In genomic region chr22:36938886-36939285, GRCh38 we compare ENCODE assay signal across 24 cellular contexts. TPM values are rescaled to one million over a fixed set of nuclear protein-coding genes. Genes with fewer than 3 reads are reported as not detected.
"Had no signal": no experiment of that assay in that cellular context is flagged by ENCODE, and none has a peak within 500 bp of the region (broad histone marks: within the 10 kb centered on the region; RNA-seq: fewer than 3 reads in every experiment).

No MANE protein-coding gene starts in this region.

- H3K27ac ChIP-seq: adrenal gland, WERI-Rb-1 had no signal

- H3K9me3 Mint-ChIP-seq: activated CD8-positive, alpha-beta T cell treated with anti-CD3 and anti-CD28 coated beads for 36 hours; activated naive CD8-positive, alpha-beta T cell treated with anti-CD3 and anti-CD28 coated beads, Interleukin-2, amount 10 ng/mL, durations not matched to agents 7 days and 5 days; T-cell had no signal

- H3K4me3 ChIP-seq: adrenal gland had no signal

- H3K27ac Mint-ChIP-seq: activated CD8-positive, alpha-beta T cell treated with anti-CD3 and anti-CD28 coated beads for 36 hours; activated naive CD8-positive, alpha-beta T cell treated with anti-CD3 and anti-CD28 coated beads, Interleukin-2, amount 10 ng/mL, durations not matched to agents 7 days and 5 days; T-cell had no signal

- H3K36me3 Mint-ChIP-seq: activated naive CD8-positive, alpha-beta T cell treated with anti-CD3 and anti-CD28 coated beads, Interleukin-2, amount 10 ng/mL, durations not matched to agents 7 days and 5 days; T-cell had no signal

- H3K9me3 ChIP-seq: adrenal gland had no signal

- H3K36me3 ChIP-seq: adrenal gland, WERI-Rb-1 had no signal

- H3K27me3 ChIP-seq: adrenal gland had no signal

- H3K4me1 ChIP-seq: adrenal gland had no signal

- DNase-seq: activated CD4-positive, alpha-beta T cell treated with anti-CD3 and anti-CD28 coated beads for 4 hours; activated CD8-positive, alpha-beta T cell treated with anti-CD3 and anti-CD28 coated beads for 36 hours; activated naive CD4-positive, alpha-beta T cell treated with anti-CD3 and anti-CD28 coated beads, Interleukin-2, amount 50 U/mL, for 16 hours; activated naive CD8-positive, alpha-beta T cell treated with anti-CD3 and anti-CD28 coated beads, Interleukin-2, amount 10 ng/mL, durations not matched to agents 7 days and 5 days; activated T-cell treated with anti-CD3 and anti-CD28 coated beads for 4 hours; anterior cingulate cortex; caudate nucleus; Kasumi-1; KBM-7; NCI-H1048; NCI-H146; NCI-H2029; NCI-H2107; NCI-H2171 treated with DMSO at 0.1 percent for 48 hours; NCI-H345; NCI-H510A; NCI-H526 treated with DMSO at 0.1 percent for 48 hours; NCI-H82; SIG-M5; T-cell; T-helper 2 cell; WERI-Rb-1 had no signal

- H3K4me3 Mint-ChIP-seq: activated CD8-positive, alpha-beta T cell treated with anti-CD3 and anti-CD28 coated beads for 36 hours; activated naive CD8-positive, alpha-beta T cell treated with anti-CD3 and anti-CD28 coated beads, Interleukin-2, amount 10 ng/mL, durations not matched to agents 7 days and 5 days; T-cell had no signal

RNA-seq across cellular contexts. Expression of gene CSF2RB, which starts 25.5 kb away (rescaled TPM):
- total RNA-seq: RPMI7951 had no signal
